ENCODE assay signal across 1 cellular context in genomic region chr20:63863798-63864544, GRCh38.
TF ChIP-seq lines count a peak whose summit lies in the region.

No MANE protein-coding gene starts in this region.

TF ChIP-seq in K562, 482 proteins besides CTCF, POLR2A, EP300 and RAD21 (continues in another document):
- TF ChIP-seq TEAD1 (CRISPR knock-in tag; IDR thresholded peaks at IDR 0.05) (no peak), PML (IDR thresholded peaks at IDR 0.05; ENCODE audit: low read length) (no peak), GATAD2A (IDR thresholded peaks at IDR 0.05) (no peak), FOXK1 (CRISPR knock-in tag; IDR thresholded peaks at IDR 0.05; ENCODE audit: borderline replicate concordance) (no peak), THRAP3 (IDR thresholded peaks at IDR 0.05; ENCODE audit: borderline replicate concordance) (no peak), CREBBP (IDR thresholded peaks at IDR 0.05; ENCODE audit: low read depth, low read length) (no peak), ZNF583 (CRISPR knock-in tag; IDR thresholded peaks at IDR 0.05) (0 out of 2 replicates have a peak, but pooled peaks have one; percentile 22), NR2C1 (IDR thresholded peaks at IDR 0.05) (0 out of 2 replicates have a peak, but pooled peaks have one; percentile 16), NR2C1 (tag; IDR thresholded peaks at IDR 0.05) (no peak; the same call in 1 of the 2 replicates), TOE1 (IDR thresholded peaks at IDR 0.05; ENCODE audit: borderline replicate concordance) (no peak), TOE1 (CRISPR knock-in tag; IDR thresholded peaks at IDR 0.05; ENCODE audit: borderline replicate concordance, low read depth) (no peak; the same call in 1 of the 2 replicates), POLR2H (tag; IDR thresholded peaks at IDR 0.05; ENCODE audit: low read depth) (no peak), ZNF766 (CRISPR knock-in tag; conservative IDR thresholded peaks at IDR 0.05) (no peak), NR2F6 (CRISPR knock-in tag; IDR thresholded peaks at IDR 0.05) (no peak), NONO (IDR thresholded peaks at IDR 0.05; ENCODE audit: low read depth in 2 of 2, low read length in 1 of 2) (no peak; a peak in 1 of 4 replicates), DMBX1 (CRISPR knock-in tag; IDR thresholded peaks at IDR 0.05; ENCODE audit: borderline replicate concordance) (peak; percentile 58; the same call in 1 of the 2 replicates), HIVEP1 (CRISPR knock-in tag; IDR thresholded peaks at IDR 0.05) (no peak), ILK (tag; IDR thresholded peaks at IDR 0.05; ENCODE audit: borderline replicate concordance, low read depth) (no peak), ZNF316 (IDR thresholded peaks at IDR 0.05) (no peak), MEF2D (tag; conservative IDR thresholded peaks at IDR 0.05; ENCODE audit: low read depth) (no peak), ZNF224 (CRISPR knock-in tag; IDR thresholded peaks at IDR 0.05) (no peak), ZNF12 (CRISPR knock-in tag; IDR thresholded peaks at IDR 0.05) (no peak), TRIM24 (IDR thresholded peaks at IDR 0.05) (no peak), SPI1 (IDR thresholded peaks at IDR 0.05; ENCODE audit: borderline replicate concordance, low read depth, low read length) (peak; percentile 89), ZNF696 (CRISPR knock-in tag; conservative IDR thresholded peaks at IDR 0.05) (no peak), BRD4 (IDR thresholded peaks at IDR 0.05) (no peak), STAT5A (IDR thresholded peaks at IDR 0.05; ENCODE audit: borderline replicate concordance, low read length) (no peak), GATA2 (CRISPR knock-in tag; IDR thresholded peaks at IDR 0.05) (no peak), UBTF (IDR thresholded peaks at IDR 0.05; ENCODE audit: borderline replicate concordance in 1 of 2, low read depth in 2 of 2, low read length in 2 of 2) (0 out of 4 replicates have a peak, but pooled peaks of 1 of the 2 experiments have one; percentile 24), ZNF212 (CRISPR knock-in tag; IDR thresholded peaks at IDR 0.05) (no peak), IFI16 (CRISPR knock-in tag; IDR thresholded peaks at IDR 0.05) (no peak; the same call in 1 of the 2 replicates), ZC3H8 (IDR thresholded peaks at IDR 0.05) (no peak), KLF13 (tag; IDR thresholded peaks at IDR 0.05; ENCODE audit: borderline replicate concordance, low read depth) (peak; percentile 23; the same call in 1 of the 2 replicates), ID3 (CRISPR knock-in tag; IDR thresholded peaks at IDR 0.05) (no peak), ID3 (tag; IDR thresholded peaks at IDR 0.05) (no peak), SMARCA4 (IDR thresholded peaks at IDR 0.05) (no peak), STAT6 (CRISPR knock-in tag; IDR thresholded peaks at IDR 0.05) (no peak), TCFL5 (CRISPR knock-in tag; conservative IDR thresholded peaks at IDR 0.05) (no peak), HCFC1 (IDR thresholded peaks at IDR 0.05; ENCODE audit: low read depth, low read length) (no peak), MAX (CRISPR knock-in tag; IDR thresholded peaks at IDR 0.05) (peak; percentile 85), FOXP1 (CRISPR knock-in tag; IDR thresholded peaks at IDR 0.05) (no peak; the same call in 1 of the 2 replicates), ZNF431 (CRISPR knock-in tag; IDR thresholded peaks at IDR 0.05) (no peak; the same call in 1 of the 2 replicates), MYBL2 (IDR thresholded peaks at IDR 0.05; ENCODE audit: low read depth) (no peak), MYBL2 (CRISPR knock-in tag; IDR thresholded peaks at IDR 0.05; ENCODE audit: borderline replicate concordance) (no peak)
- TF ChIP-seq, protein P1, sequence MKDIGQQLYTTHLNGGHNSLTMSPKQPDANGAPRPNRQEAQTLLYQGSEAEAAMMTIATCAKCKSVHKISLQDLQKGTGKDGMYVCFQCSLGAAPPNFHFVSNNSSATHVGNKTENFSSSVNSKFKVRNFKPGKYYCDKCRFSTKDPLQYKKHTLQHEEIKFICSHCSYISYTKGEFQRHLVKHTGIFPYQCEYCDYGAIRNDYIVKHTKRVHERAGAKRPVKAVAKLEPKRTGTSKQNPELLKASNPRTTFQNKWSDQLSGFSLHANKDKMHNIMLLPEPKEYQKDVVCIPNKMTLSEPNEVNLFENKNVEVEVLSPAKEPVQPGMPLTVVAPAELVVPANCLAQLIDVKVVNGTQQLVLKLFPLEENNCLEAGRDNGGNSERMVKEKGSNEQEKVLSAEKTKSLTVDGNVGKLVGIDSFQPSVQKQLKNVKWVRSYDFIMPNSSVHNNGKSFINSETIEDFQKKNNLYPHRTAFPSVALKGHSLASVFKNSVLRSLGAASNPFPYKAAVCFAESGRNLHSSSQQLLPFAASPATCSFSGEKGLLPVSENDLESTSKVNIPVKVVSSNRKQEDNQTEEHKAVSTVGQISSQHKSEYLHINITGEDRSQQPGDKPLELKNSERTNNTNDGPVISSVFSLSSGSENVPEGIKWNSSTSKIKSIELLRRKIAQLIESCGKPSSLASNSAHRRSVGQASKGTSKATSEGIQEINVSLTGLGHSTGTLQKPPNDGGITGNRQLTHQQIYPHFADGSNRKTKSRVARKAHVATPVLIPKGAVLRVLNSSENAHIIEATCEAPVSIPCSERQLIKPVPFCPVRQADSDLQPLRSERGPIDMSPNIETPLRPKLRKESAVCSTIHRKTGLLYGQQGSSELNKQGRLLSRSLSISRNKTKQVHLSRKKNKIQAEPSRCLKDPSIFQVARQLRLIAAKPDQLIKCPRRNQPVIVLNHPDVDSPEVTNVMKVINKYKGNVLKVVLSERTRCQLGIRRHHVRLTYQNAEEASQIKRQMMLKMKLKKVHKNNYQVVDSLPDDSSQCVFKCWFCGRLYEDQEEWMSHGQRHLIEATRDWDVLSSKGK (CRISPR knock-in tag; IDR thresholded peaks at IDR 0.05) = no peak
- TF ChIP-seq, protein P2, sequence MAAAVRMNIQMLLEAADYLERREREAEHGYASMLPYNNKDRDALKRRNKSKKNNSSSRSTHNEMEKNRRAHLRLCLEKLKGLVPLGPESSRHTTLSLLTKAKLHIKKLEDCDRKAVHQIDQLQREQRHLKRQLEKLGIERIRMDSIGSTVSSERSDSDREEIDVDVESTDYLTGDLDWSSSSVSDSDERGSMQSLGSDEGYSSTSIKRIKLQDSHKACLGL (CRISPR knock-in tag; IDR thresholded peaks at IDR 0.05; ENCODE audit: borderline replicate concordance, poor library complexity, severe bottlenecking) = no peak
- TF ChIP-seq, protein P3, sequence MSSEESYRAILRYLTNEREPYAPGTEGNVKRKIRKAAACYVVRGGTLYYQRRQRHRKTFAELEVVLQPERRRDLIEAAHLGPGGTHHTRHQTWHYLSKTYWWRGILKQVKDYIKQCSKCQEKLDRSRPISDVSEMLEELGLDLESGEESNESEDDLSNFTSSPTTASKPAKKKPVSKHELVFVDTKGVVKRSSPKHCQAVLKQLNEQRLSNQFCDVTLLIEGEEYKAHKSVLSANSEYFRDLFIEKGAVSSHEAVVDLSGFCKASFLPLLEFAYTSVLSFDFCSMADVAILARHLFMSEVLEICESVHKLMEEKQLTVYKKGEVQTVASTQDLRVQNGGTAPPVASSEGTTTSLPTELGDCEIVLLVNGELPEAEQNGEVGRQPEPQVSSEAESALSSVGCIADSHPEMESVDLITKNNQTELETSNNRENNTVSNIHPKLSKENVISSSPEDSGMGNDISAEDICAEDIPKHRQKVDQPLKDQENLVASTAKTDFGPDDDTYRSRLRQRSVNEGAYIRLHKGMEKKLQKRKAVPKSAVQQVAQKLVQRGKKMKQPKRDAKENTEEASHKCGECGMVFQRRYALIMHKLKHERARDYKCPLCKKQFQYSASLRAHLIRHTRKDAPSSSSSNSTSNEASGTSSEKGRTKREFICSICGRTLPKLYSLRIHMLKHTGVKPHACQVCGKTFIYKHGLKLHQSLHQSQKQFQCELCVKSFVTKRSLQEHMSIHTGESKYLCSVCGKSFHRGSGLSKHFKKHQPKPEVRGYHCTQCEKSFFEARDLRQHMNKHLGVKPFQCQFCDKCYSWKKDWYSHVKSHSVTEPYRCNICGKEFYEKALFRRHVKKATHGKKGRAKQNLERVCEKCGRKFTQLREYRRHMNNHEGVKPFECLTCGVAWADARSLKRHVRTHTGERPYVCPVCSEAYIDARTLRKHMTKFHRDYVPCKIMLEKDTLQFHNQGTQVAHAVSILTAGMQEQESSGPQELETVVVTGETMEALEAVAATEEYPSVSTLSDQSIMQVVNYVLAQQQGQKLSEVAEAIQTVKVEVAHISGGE (CRISPR knock-in tag; IDR thresholded peaks at IDR 0.05) = peak in 1 of 3 experiments; percentile 35; a peak in 1 of 6 replicates
- TF ChIP-seq, protein P4, sequence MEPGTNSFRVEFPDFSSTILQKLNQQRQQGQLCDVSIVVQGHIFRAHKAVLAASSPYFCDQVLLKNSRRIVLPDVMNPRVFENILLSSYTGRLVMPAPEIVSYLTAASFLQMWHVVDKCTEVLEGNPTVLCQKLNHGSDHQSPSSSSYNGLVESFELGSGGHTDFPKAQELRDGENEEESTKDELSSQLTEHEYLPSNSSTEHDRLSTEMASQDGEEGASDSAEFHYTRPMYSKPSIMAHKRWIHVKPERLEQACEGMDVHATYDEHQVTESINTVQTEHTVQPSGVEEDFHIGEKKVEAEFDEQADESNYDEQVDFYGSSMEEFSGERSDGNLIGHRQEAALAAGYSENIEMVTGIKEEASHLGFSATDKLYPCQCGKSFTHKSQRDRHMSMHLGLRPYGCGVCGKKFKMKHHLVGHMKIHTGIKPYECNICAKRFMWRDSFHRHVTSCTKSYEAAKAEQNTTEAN (CRISPR knock-in tag; IDR thresholded peaks at IDR 0.05) = no peak
- TF ChIP-seq, protein P5, sequence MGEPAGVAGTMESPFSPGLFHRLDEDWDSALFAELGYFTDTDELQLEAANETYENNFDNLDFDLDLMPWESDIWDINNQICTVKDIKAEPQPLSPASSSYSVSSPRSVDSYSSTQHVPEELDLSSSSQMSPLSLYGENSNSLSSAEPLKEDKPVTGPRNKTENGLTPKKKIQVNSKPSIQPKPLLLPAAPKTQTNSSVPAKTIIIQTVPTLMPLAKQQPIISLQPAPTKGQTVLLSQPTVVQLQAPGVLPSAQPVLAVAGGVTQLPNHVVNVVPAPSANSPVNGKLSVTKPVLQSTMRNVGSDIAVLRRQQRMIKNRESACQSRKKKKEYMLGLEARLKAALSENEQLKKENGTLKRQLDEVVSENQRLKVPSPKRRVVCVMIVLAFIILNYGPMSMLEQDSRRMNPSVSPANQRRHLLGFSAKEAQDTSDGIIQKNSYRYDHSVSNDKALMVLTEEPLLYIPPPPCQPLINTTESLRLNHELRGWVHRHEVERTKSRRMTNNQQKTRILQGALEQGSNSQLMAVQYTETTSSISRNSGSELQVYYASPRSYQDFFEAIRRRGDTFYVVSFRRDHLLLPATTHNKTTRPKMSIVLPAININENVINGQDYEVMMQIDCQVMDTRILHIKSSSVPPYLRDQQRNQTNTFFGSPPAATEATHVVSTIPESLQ (CRISPR knock-in tag; IDR thresholded peaks at IDR 0.05) = 0 out of 2 replicates have a peak, but pooled peaks have one; percentile 57
- TF ChIP-seq, protein P6, sequence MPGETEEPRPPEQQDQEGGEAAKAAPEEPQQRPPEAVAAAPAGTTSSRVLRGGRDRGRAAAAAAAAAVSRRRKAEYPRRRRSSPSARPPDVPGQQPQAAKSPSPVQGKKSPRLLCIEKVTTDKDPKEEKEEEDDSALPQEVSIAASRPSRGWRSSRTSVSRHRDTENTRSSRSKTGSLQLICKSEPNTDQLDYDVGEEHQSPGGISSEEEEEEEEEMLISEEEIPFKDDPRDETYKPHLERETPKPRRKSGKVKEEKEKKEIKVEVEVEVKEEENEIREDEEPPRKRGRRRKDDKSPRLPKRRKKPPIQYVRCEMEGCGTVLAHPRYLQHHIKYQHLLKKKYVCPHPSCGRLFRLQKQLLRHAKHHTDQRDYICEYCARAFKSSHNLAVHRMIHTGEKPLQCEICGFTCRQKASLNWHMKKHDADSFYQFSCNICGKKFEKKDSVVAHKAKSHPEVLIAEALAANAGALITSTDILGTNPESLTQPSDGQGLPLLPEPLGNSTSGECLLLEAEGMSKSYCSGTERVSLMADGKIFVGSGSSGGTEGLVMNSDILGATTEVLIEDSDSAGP (CRISPR knock-in tag; IDR thresholded peaks at IDR 0.05) = no peak
